ENCODE assay signal across 23 cellular contexts in genomic region chr1:46550751-46551231, GRCh38. TPM values are rescaled to one million over a fixed set of nuclear protein-coding genes. Genes with fewer than 3 reads are reported as not detected.
DNase-seq lines count a peak whose midpoint lies in the region; ATAC-seq and TF ChIP-seq lines count a peak whose summit lies in the region.
"Had no signal": no experiment of that assay in that cellular context is flagged by ENCODE, and none has a peak within 500 bp of the region (broad histone marks: within the 10 kb centered on the region; RNA-seq: fewer than 3 reads in every experiment).

No MANE protein-coding gene starts in this region.

- DNase-seq in GM23338 (ENCODE audit: low spot score) (peak; percentile 48), NCI-H69 (lab: John Stamatoyannopoulos, UW) (peak; percentile 29), endodermal cell (peak; percentile 60), neural crest cell (ENCODE audit: low read depth, low spot score) (no peak), ascending aorta (ENCODE audit: low spot score in 2 of 2) (no peak), NCI-H2107 (lab: John Stamatoyannopoulos, UW) (no peak), GOT3 (lab: John Stamatoyannopoulos, UW) (no peak)
- DNase-seq in stimulated activated CD4-positive, alpha-beta T cell treated with anti-CD3 and anti-CD28 coated beads, Interleukin-1b, Interleukin-23, amount 100 ng/mL, for 48 hours = no peak
- DNase-seq: CD4-positive, alpha-beta T cell; gastrocnemius medialis; NCI-H2171; psoas muscle; stimulated activated CD4-positive, alpha-beta T cell treated with anti-CD3 and anti-CD28 coated beads, Interleukin-4, amount 100 ng/mL, for 1 hour; T-helper 2 cell had no signal

- peaks cover 22% of the 10 kb centered on the region for H3K27me3 Mint-ChIP-seq in GM23338 (ENCODE audit: insufficient read depth, low read depth, poor library complexity)
- H3K27me3 Mint-ChIP-seq in endodermal cell (ENCODE audit: insufficient read depth) = peaks cover 56% of the 10 kb centered on the region
- peaks cover 26% of the 10 kb centered on the region for H3K27me3 Mint-ChIP-seq in neural crest cell (ENCODE audit: low read depth)

- WGBS in endodermal cell (ENCODE audit: insufficient coverage in 1 of 2, insufficient read length in 1 of 2), 2 experiments = 82 to 84% methylated on average over 12 to 17 of the region's 17 CpGs

- no peak overlapping the region for H3K27ac Mint-ChIP-seq in GM23338
- no peak overlapping the region for H3K27ac Mint-ChIP-seq in endodermal cell
- H3K27ac Mint-ChIP-seq in neural crest cell (ENCODE audit: unreplicated experiment) = peak overlapping the region; percentile 83
- H3K27ac Mint-ChIP-seq: stimulated activated naive CD8-positive, alpha-beta T cell treated with anti-CD3 and anti-CD28 coated beads, Interleukin-15, Interleukin-2, amounts not matched to agents 100 ng/mL and 50 ng/mL, for 24 hours had no signal

- intact Hi-C loops in ascending aorta (cut with DNase I) = no loop called here

- no peak overlapping the region for H3K4me3 ChIP-seq in GM23338
- H3K4me3 ChIP-seq in endodermal cell (ENCODE audit: low read length) = no peak overlapping the region
- no peak overlapping the region for H3K4me3 ChIP-seq in ascending aorta
- H3K4me3 ChIP-seq: esophagus muscularis mucosa, gastrocnemius medialis, PC-9, psoas muscle, skin epidermis, tibial nerve had no signal

- peak overlapping the region; percentile 94; the same call in 1 of the 2 replicates for H2AFZ ChIP-seq in GM23338
- H2AFZ ChIP-seq: PC-9 had no signal

- H3K4me3 Mint-ChIP-seq in GM23338 (no peak overlapping the region), endodermal cell (no peak overlapping the region), neural crest cell (no peak overlapping the region)
- H3K4me3 Mint-ChIP-seq: CD4-positive, alpha-beta T cell; stimulated activated naive CD8-positive, alpha-beta T cell treated with anti-CD3 and anti-CD28 coated beads, Interleukin-15, Interleukin-2, amounts not matched to agents 100 ng/mL and 50 ng/mL, for 24 hours had no signal

- peak overlapping the region; percentile 67 for H3K4me2 ChIP-seq in GM23338
- H3K4me2 ChIP-seq: KMS-11, PC-9 had no signal

- H3K36me3 Mint-ChIP-seq in GM23338 (ENCODE audit: low read depth) = no peaks in the 10 kb centered on the region
- H3K36me3 Mint-ChIP-seq in endodermal cell (ENCODE audit: low read depth) = no peaks in the 10 kb centered on the region
- no peaks in the 10 kb centered on the region for H3K36me3 Mint-ChIP-seq in neural crest cell (ENCODE audit: low read depth)

- TF ChIP-seq CTCF in GM23338 (conservative IDR thresholded peaks at IDR 0.05; ENCODE audit: low read depth in 2 of 2) = no peak
- TF ChIP-seq CTCF in endodermal cell (conservative IDR thresholded peaks at IDR 0.05) = no peak
- no peak for TF ChIP-seq CTCF in neural crest cell (conservative IDR thresholded peaks at IDR 0.05)
- TF ChIP-seq CTCF in ascending aorta (IDR thresholded peaks at IDR 0.05) = no peak

- H3K9me3 Mint-ChIP-seq in GM23338 (no peaks in the 10 kb centered on the region), endodermal cell (no peaks in the 10 kb centered on the region), neural crest cell (no peaks in the 10 kb centered on the region)
- H3K9me3 Mint-ChIP-seq: CD4-positive, alpha-beta T cell; stimulated activated naive CD8-positive, alpha-beta T cell treated with anti-CD3 and anti-CD28 coated beads, Interleukin-15, Interleukin-2, amounts not matched to agents 100 ng/mL and 50 ng/mL, for 24 hours had no signal

- H3F3A ChIP-seq in GM23338 (replicated peaks; ENCODE audit: low read depth) = no peaks in the 10 kb centered on the region

- H3K4me1 Mint-ChIP-seq in GM23338 (peaks cover 22% of the 10 kb centered on the region), endodermal cell (no peaks in the 10 kb centered on the region), neural crest cell (peaks cover 14% of the 10 kb centered on the region)

- no peaks in the 10 kb centered on the region for H3K79me2 ChIP-seq in GM23338 (replicated peaks; ENCODE audit: insufficient read depth)

- H4K20me1 ChIP-seq in GM23338 (replicated peaks; ENCODE audit: insufficient read depth) = no peaks in the 10 kb centered on the region

- H3K9me3 ChIP-seq in endodermal cell (ENCODE audit: control insufficient read depth, low read length) (no peaks in the 10 kb centered on the region), ascending aorta (no peaks in the 10 kb centered on the region)
- H3K9me3 ChIP-seq: esophagus muscularis mucosa, gastrocnemius medialis, psoas muscle, tibial nerve had no signal

- peak; percentile 28 for ATAC-seq in GM23338
- ATAC-seq: gastrocnemius medialis, psoas muscle had no signal

- H3K9ac ChIP-seq in endodermal cell (ENCODE audit: extremely low read depth, low read length, poor library complexity, severe bottlenecking) = no peak overlapping the region
- H3K9ac ChIP-seq: KMS-11 had no signal

- H3K36me3 ChIP-seq in GM23338 (ENCODE audit: insufficient read depth) (no peaks in the 10 kb centered on the region), endodermal cell (ENCODE audit: control insufficient read depth, insufficient read depth, low read length) (no peaks in the 10 kb centered on the region), ascending aorta (no peaks in the 10 kb centered on the region)
- H3K36me3 ChIP-seq: esophagus muscularis mucosa, gastrocnemius medialis, tibial nerve had no signal

- H3K27ac ChIP-seq in GM23338 (ENCODE audit: low read depth) (no peak overlapping the region), endodermal cell (ENCODE audit: low read depth, low read length) (no peak overlapping the region), ascending aorta (no peak overlapping the region)
- H3K27ac ChIP-seq: esophagus muscularis mucosa, gastrocnemius medialis, KMS-11, PC-9, psoas muscle, skin epidermis, tibial nerve, VCaP had no signal

- H3K4me1 ChIP-seq in GM23338 (ENCODE audit: insufficient read depth) (peaks cover 15% of the 10 kb centered on the region; the same call in 1 of the 2 replicates), endodermal cell (ENCODE audit: control insufficient read depth, insufficient read depth, low read length) (no peaks in the 10 kb centered on the region), ascending aorta (no peaks in the 10 kb centered on the region)
- H3K4me1 ChIP-seq: gastrocnemius medialis, psoas muscle, tibial nerve had no signal

- H3K27me3 ChIP-seq in GM23338 (ENCODE audit: insufficient read depth) = peaks cover 20% of the 10 kb centered on the region
- peaks cover 17% of the 10 kb centered on the region for H3K27me3 ChIP-seq in endodermal cell (ENCODE audit: control insufficient read depth, insufficient read depth, low read length, poor library complexity, severe bottlenecking)
- no peaks in the 10 kb centered on the region for H3K27me3 ChIP-seq in ascending aorta

- no peaks in the 10 kb centered on the region for H3K9me2 ChIP-seq in GM23338 (ENCODE audit: insufficient read depth)

TF ChIP-seq in GM23338, 12 proteins besides CTCF, POLR2A, EP300 and RAD21:
- no peak for TF ChIP-seq POLR2AphosphoS5 (IDR thresholded peaks at IDR 0.05; ENCODE audit: low read depth)
- TF ChIP-seq NANOG (IDR thresholded peaks at IDR 0.05; ENCODE audit: borderline replicate concordance) = no peak
- no peak for TF ChIP-seq ZNF331 (CRISPR knock-in tag; IDR thresholded peaks at IDR 0.05; ENCODE audit: low read depth)
- no peak for TF ChIP-seq ZNF114 (CRISPR knock-in tag; IDR thresholded peaks at IDR 0.05)
- no peak for TF ChIP-seq STAT1 (IDR thresholded peaks at IDR 0.05; ENCODE audit: unreplicated experiment)
- TF ChIP-seq EZH2 (IDR thresholded peaks at IDR 0.05; ENCODE audit: low read depth, unreplicated experiment) = no peak
- TF ChIP-seq ETS1 (IDR thresholded peaks at IDR 0.05) = no peak

RNA-seq across cellular contexts. Expression of gene KNCN, which starts 0.7 kb away (rescaled TPM):
- not detected in 2 replicates for total RNA-seq in GM23338 (2014; rRNA removed; shearing (Covaris generic))
- not detected in 2 replicates for polyA plus RNA-seq in GM23338 (2016; fragmentation: Nextera tagmentation; extraction: Ambion mirVana)
- not detected for total RNA-seq in endodermal cell
- 0.18 TPM for polyA plus RNA-seq in endodermal cell (2013, experiment 1 of 2)
- polyA plus RNA-seq in endodermal cell (2013, experiment 2 of 2) = not detected
- not detected in 2 replicates for total RNA-seq in neural crest cell
- total RNA-seq in ascending aorta = not detected
- total RNA-seq: cardiac septum; CD4-positive, alpha-beta T cell; esophagus muscularis mucosa; gastrocnemius medialis; PC-9; psoas muscle; SK-MEL-5; tibial nerve had no signal
- polyA plus RNA-seq: psoas muscle had no signal

RNA-seq across cellular contexts. Expression of gene MKNK1, which starts 53.3 kb away (rescaled TPM):
- total RNA-seq in GM23338 (2014; rRNA removed; shearing (Covaris generic)) = 9.7 and 11.8 TPM in 2 replicates
- 15.3 and 20.5 TPM in 2 replicates for polyA plus RNA-seq in GM23338 (2016; fragmentation: Nextera tagmentation; extraction: Ambion mirVana)
- total RNA-seq in endodermal cell = 10 to 100 TPM; 19.9 to 28.5 TPM
- polyA plus RNA-seq in endodermal cell (2013, experiment 1 of 2) = 22.8 TPM
- 22.0 TPM for polyA plus RNA-seq in endodermal cell (2013, experiment 2 of 2)
- total RNA-seq in neural crest cell = 28.0 and 30.9 TPM in 2 replicates
- 47.8 TPM for total RNA-seq in ascending aorta

Comparison
In these comparisons a context has a peak if more than half of its experiments do, and no peak if none do; other contexts are left out.
1. DNase-seq: peak in GM23338 (single experiment), NCI-H69 (single experiment) and endodermal cell (single experiment); none in neural crest cell (single experiment), stimulated activated CD4-positive, alpha-beta T cell treated with anti-CD3 and anti-CD28 coated beads, Interleukin-1b, Interleukin-23, amount 100 ng/mL, for 48 hours (single experiment), ascending aorta (0 of 2), NCI-H2107 (single experiment) and GOT3 (single experiment).